In genomic region chr1:202807926-202808757, GRCh38 we compare ENCODE assay signal across 8 cellular contexts. TPM values are rescaled to one million over a fixed set of nuclear protein-coding genes. Genes with fewer than 3 reads are reported as not detected.
DNase-seq lines count a peak whose midpoint lies in the region; ATAC-seq and TF ChIP-seq lines count a peak whose summit lies in the region.

TSS of gene KDM5B (minus strand) at chr1:202808421. CDS start at chr1:202808305, 116 bp downstream.

- no peak for TF ChIP-seq CTCF in LNCaP clone FGC (IDR thresholded peaks at IDR 0.05; ENCODE audit: control insufficient read depth, extremely low read depth, insufficient read depth)
- no peak for TF ChIP-seq CTCF in upper lobe of right lung (IDR thresholded peaks at IDR 0.05)

- peaks cover 38% of the 10 kb centered on the region for H3K4me1 ChIP-seq in upper lobe of right lung

- no peaks in the 10 kb centered on the region for H3K9me3 ChIP-seq in upper lobe of right lung

- ATAC-seq in left cardiac atrium: peak; percentile 32 to 45
- peak; percentile 63 for ATAC-seq in upper lobe of right lung
- no peak for ATAC-seq in GM21717 (IDR thresholded peaks at IDR 0.05; ENCODE audit: unreplicated experiment)

- no peaks in the 10 kb centered on the region for H3K36me3 ChIP-seq in upper lobe of right lung

- DNase-seq in DMS153 (lab: John Stamatoyannopoulos, UW) (peak; percentile 67), LNCaP clone FGC (ENCODE audit: low read depth) (peak; percentile 45), T-helper 2 cell (peak; percentile 27 to 83 (median 53)), amniotic stem cell (lab: John Stamatoyannopoulos, UW) (peak; percentile 47), left cardiac atrium (peak; percentile 70), pons (ENCODE audit: low spot score) (peak; percentile 36), upper lobe of right lung (peak; percentile 87)

- H3K4me3 ChIP-seq in LNCaP clone FGC (ENCODE audit: low read depth, low read length): peak within 1 kb of the TSS; percentile 84
- peak within 1 kb of the TSS; percentile 97 for H3K4me3 ChIP-seq in upper lobe of right lung

- no peaks in the 10 kb centered on the region for H3K27me3 ChIP-seq in upper lobe of right lung

- H3K27ac ChIP-seq in upper lobe of right lung: peak within 1 kb of the TSS; percentile 85

- intact Hi-C loops in left cardiac atrium (cut with DNase I): no loop called here
- intact Hi-C loops in upper lobe of right lung (cut with DNase I): no loop called here

RNA-seq across cellular contexts. Expression of gene KDM5B, which starts in this region (rescaled TPM):
- total RNA-seq in left cardiac atrium: 10 to 100 TPM; 16.6 to 18.0 TPM
- 57.3 TPM for total RNA-seq in upper lobe of right lung

Comparison
In these comparisons a context has a peak if more than half of its experiments do, and no peak if none do; other contexts are left out.
1. DNase-seq: peak in every context shown above with its lines; median percentile 87 in upper lobe of right lung; 70 in left cardiac atrium; 67 in DMS153; 53 in T-helper 2 cell; 47 in amniotic stem cell; 45 in LNCaP clone FGC; 36 in pons.